ENCODE assay signal across 14 cellular contexts in the genomic region with DNA sequence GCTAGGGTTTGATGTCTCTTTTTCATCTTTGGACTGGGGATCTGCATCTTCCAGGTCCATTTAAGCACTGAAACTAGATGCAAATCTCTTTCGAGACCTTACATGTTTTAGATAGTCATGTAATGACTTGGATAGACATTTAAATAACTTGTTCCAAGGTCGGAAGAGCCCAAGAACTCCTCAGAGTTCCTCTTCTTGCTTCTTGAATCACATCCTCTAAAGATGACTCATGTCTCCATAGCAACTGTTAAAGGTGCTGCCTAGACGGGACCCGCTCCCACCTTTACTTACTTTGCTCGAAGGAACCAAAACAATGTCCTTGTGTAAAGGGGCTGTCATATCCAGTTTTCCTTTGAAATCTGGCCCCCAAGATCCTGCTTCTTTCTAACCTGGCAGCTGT.
A peak's percentile ranks its signal among the peaks of the same experiment; 100 is the strongest.
DNase-seq lines count a peak whose midpoint lies in the region; ATAC-seq and TF ChIP-seq lines count a peak whose summit lies in the region.
"Had no signal": no experiment of that assay in that cellular context is flagged by ENCODE, and none has a peak within 500 bp of the region (broad histone marks: within the 10 kb centered on the region; RNA-seq: fewer than 3 reads in every experiment).

No MANE protein-coding gene starts in this region.

- POLR2A ChIA-PET in T-cell (lab: Charles Lee), result no interaction called here

- no peak for TF ChIP-seq CTCF in OCI-LY3 (IDR thresholded peaks at IDR 0.05; ENCODE audit: low read depth, low read length)

- no peaks in the 10 kb centered on the region for H3K4me1 Mint-ChIP-seq in activated T-cell treated with anti-CD3 and anti-CD28 coated beads, Interleukin-2, amount 50 U/mL, for 72 hours (ENCODE audit: low read depth)
- no peaks in the 10 kb centered on the region for H3K4me1 Mint-ChIP-seq in T-cell
- H3K4me1 Mint-ChIP-seq: memory B cell had no signal

- no peak overlapping the region for H2AFZ ChIP-seq in OCI-LY3 (ENCODE audit: low read depth, low read length)

- peaks cover 5% of the 10 kb centered on the region for H3K27me3 Mint-ChIP-seq in activated T-cell treated with anti-CD3 and anti-CD28 coated beads, Interleukin-2, amount 50 U/mL, for 72 hours (ENCODE audit: low read depth)
- H3K27me3 Mint-ChIP-seq in T-cell, result peaks cover 0 to 4% of the 10 kb centered on the region in 2 donors

- no peak overlapping the region for H3K4me3 ChIP-seq in OCI-LY3 (ENCODE audit: low read length)
- no peak overlapping the region for H3K4me3 ChIP-seq in skeletal muscle satellite cell (ENCODE audit: low read length)

- H3K9me3 Mint-ChIP-seq in activated T-cell treated with anti-CD3 and anti-CD28 coated beads, Interleukin-2, amount 50 U/mL, for 72 hours, result no peaks in the 10 kb centered on the region
- no peaks in the 10 kb centered on the region for H3K9me3 Mint-ChIP-seq in T-cell
- H3K9me3 Mint-ChIP-seq: memory B cell, nephron progenitor cell had no signal

- no peak overlapping the region for H3K27ac Mint-ChIP-seq in activated T-cell treated with anti-CD3 and anti-CD28 coated beads, Interleukin-2, amount 50 U/mL, for 72 hours
- no peak overlapping the region for H3K27ac Mint-ChIP-seq in T-cell
- H3K27ac Mint-ChIP-seq: memory B cell, nephron progenitor cell had no signal

- H3K4me2 ChIP-seq in OCI-LY3 (ENCODE audit: low read length), result 0 out of 2 replicates have a peak overlapping the region, but pooled peaks have one; percentile 3
- peak overlapping the region; percentile 1 for H3K4me2 ChIP-seq in skeletal muscle satellite cell (ENCODE audit: low read length)

- H3K4me1 ChIP-seq in OCI-LY3 (ENCODE audit: low read length) (peaks cover 20% of the 10 kb centered on the region), skeletal muscle satellite cell (ENCODE audit: control insufficient read depth, insufficient read depth, low read length) (peaks cover 55% of the 10 kb centered on the region)

- DNase-seq in ELR (ENCODE audit: low read depth), result peak; percentile 47
- DNase-seq in epithelial cell of prostate (ENCODE audit: low read depth, low spot score), result no peak
- DNase-seq in activated T-cell treated with anti-CD3 and anti-CD28 coated beads, Interleukin-2, amount 50 U/mL, for 72 hours, result no peak
- no peak for DNase-seq in glomerular visceral epithelial cell (ENCODE audit: extremely low spot score)
- DNase-seq in T-cell, result no peak
- DNase-seq: activated effector memory CD4-positive, alpha-beta T cell treated with Interleukin-2 at 50 U/mL for 16 hours; amygdala; BE2C; NCI-H1048; NCI-H526 treated with DMSO at 0.1 percent for 48 hours; nephron progenitor cell had no signal

- H3K9ac ChIP-seq in OCI-LY3 (ENCODE audit: low read length), result no peak overlapping the region
- H3K9ac ChIP-seq in skeletal muscle satellite cell (ENCODE audit: low read depth, low read length), result no peak overlapping the region

- no peaks in the 10 kb centered on the region for H3K79me2 ChIP-seq in OCI-LY3 (ENCODE audit: low read length)

- CTCF ChIA-PET in T-cell (lab: Charles Lee), result no interaction called here

- no peak overlapping the region for H3K4me3 Mint-ChIP-seq in activated T-cell treated with anti-CD3 and anti-CD28 coated beads, Interleukin-2, amount 50 U/mL, for 72 hours
- no peak overlapping the region for H3K4me3 Mint-ChIP-seq in T-cell
- H3K4me3 Mint-ChIP-seq: memory B cell, nephron progenitor cell had no signal

- H4K20me1 ChIP-seq in OCI-LY3 (ENCODE audit: insufficient read depth, low read length), result no peaks in the 10 kb centered on the region

- peaks cover 3% of the 10 kb centered on the region for H3K36me3 ChIP-seq in OCI-LY3 (replicated peaks; ENCODE audit: low read depth, low read length)
- no peaks in the 10 kb centered on the region for H3K36me3 ChIP-seq in skeletal muscle satellite cell (ENCODE audit: insufficient read depth, low read length)
- H3K36me3 ChIP-seq: BE2C had no signal

- no peaks in the 10 kb centered on the region for H3K36me3 Mint-ChIP-seq in activated T-cell treated with anti-CD3 and anti-CD28 coated beads, Interleukin-2, amount 50 U/mL, for 72 hours (ENCODE audit: insufficient read depth in 2 of 2)
- no peaks in the 10 kb centered on the region for H3K36me3 Mint-ChIP-seq in T-cell
- H3K36me3 Mint-ChIP-seq: memory B cell had no signal

- no peak for ATAC-seq in activated T-cell treated with anti-CD3 and anti-CD28 coated beads, Interleukin-2, amount 50 U/mL, for 72 hours (replicated peaks in 1 of 2)
- ATAC-seq in T-cell (replicated peaks in 1 of 4), result no peak

- H3K27ac ChIP-seq in OCI-LY3 (ENCODE audit: low read length), result no peak overlapping the region
- H3K27ac ChIP-seq in epithelial cell of prostate, result peak overlapping the region; percentile 76

- H3K27me3 ChIP-seq in OCI-LY3 (ENCODE audit: low read depth, low read length), result no peaks in the 10 kb centered on the region
- H3K27me3 ChIP-seq in skeletal muscle satellite cell (ENCODE audit: control insufficient read depth, insufficient read depth, low read length), result no peaks in the 10 kb centered on the region
- H3K27me3 ChIP-seq: BE2C had no signal

- H3K9me3 ChIP-seq in OCI-LY3 (ENCODE audit: insufficient read depth, low read length) (no peaks in the 10 kb centered on the region), skeletal muscle satellite cell (replicated peaks; ENCODE audit: low read length) (no peaks in the 10 kb centered on the region)
- H3K9me3 ChIP-seq: BE2C had no signal
